8 cellular contexts compared by ENCODE assay signal in genomic region chr4:113278324-113278934, GRCh38.
DNase-seq lines count a peak whose midpoint lies in the region; ATAC-seq and TF ChIP-seq lines count a peak whose summit lies in the region.

No MANE protein-coding gene starts in this region.

- ATAC-seq in GM21723 (IDR thresholded peaks at IDR 0.05; ENCODE audit: unreplicated experiment) (peak; percentile 99), RWPE2 (ENCODE audit: low read depth) (peak; percentile 84), heart right ventricle (peak; percentile 80 to 91 (median 86))

- H3K27ac ChIP-seq in RWPE2 (ENCODE audit: poor library complexity, severe bottlenecking) (no peak overlapping the region), heart right ventricle (no peak overlapping the region)

- H3K4me3 ChIP-seq in GM06990 (replicated peaks; ENCODE audit: low read depth, low read length) (no peak overlapping the region), RWPE2 (ENCODE audit: severe bottlenecking) (no peak overlapping the region), heart right ventricle (no peak overlapping the region), retinal pigment epithelial cell (ENCODE audit: low read length) (no peak overlapping the region)

- H3K4me1 ChIP-seq in RWPE2 (ENCODE audit: insufficient read depth, poor library complexity, severe bottlenecking) (no peaks in the 10 kb centered on the region), heart right ventricle (peaks cover 0 to 24% (median 6%) of the 10 kb centered on the region in 9 donors)

- TF ChIP-seq CTCF in GM06990 (IDR thresholded peaks at IDR 0.05; ENCODE audit: insufficient read depth, low read length, poor library complexity, severe bottlenecking), result peak; percentile 86
- TF ChIP-seq CTCF in RWPE2 (IDR thresholded peaks at IDR 0.05; ENCODE audit: poor library complexity, severe bottlenecking), result peak; percentile 80
- peak; percentile 56 to 90 (median 84) for TF ChIP-seq CTCF in heart right ventricle (IDR thresholded peaks at IDR 0.05)
- peak; percentile 93 for TF ChIP-seq CTCF in retinal pigment epithelial cell (conservative IDR thresholded peaks at IDR 0.05; ENCODE audit: low read depth, low read length)

- no peaks in the 10 kb centered on the region for H3K9me3 ChIP-seq in RWPE2 (ENCODE audit: severe bottlenecking)
- H3K9me3 ChIP-seq in heart right ventricle, result no peaks in the 10 kb centered on the region

- H3K36me3 ChIP-seq in GM06990 (ENCODE audit: control insufficient read depth, insufficient read depth, low read length) (no peaks in the 10 kb centered on the region), RWPE2 (ENCODE audit: low read depth) (no peaks in the 10 kb centered on the region), heart right ventricle (peaks cover 0 to 19% (median 0%) of the 10 kb centered on the region in 9 donors)

- peak; percentile 29 for DNase-seq in GM06990 (ENCODE audit: extremely low read depth, insufficient read length)
- DNase-seq in HuH-7.5 (ENCODE audit: low spot score), result peak; percentile 48
- no peak for DNase-seq in RWPE2 (ENCODE audit: low spot score)
- DNase-seq in activated gamma-delta T cell treated with anti-CD3 and anti-CD28 coated beads, Interleukin-2, amount 50 U/mL, for 16 hours (ENCODE audit: low read depth), result peak; percentile 6
- peak; percentile 34 to 81 for DNase-seq in heart right ventricle
- no peak for DNase-seq in retinal pigment epithelial cell (ENCODE audit: low read depth)
- DNase-seq in T1000 (lab: John Stamatoyannopoulos, UW), result no peak

- 32 to 33% methylated on average over 8 of the region's 8 CpGs for WGBS in heart right ventricle, 2 donors

- intact Hi-C loops in heart right ventricle (cut with DNase I), result loop anchor here in 2 of 10 donors (5.0 to 10.0 kb wide), 2 partner anchors 49 to 174 kb away; no protein-coding TSS in a partner anchor

- no peaks in the 10 kb centered on the region for H3K27me3 ChIP-seq in GM06990 (replicated peaks; ENCODE audit: control insufficient read depth, insufficient read depth, low read length)
- no peaks in the 10 kb centered on the region for H3K27me3 ChIP-seq in RWPE2 (ENCODE audit: insufficient read depth, poor library complexity, severe bottlenecking)
- H3K27me3 ChIP-seq in heart right ventricle, result no peaks in the 10 kb centered on the region

Comparison
In these comparisons a context has a peak if more than half of its experiments do, and no peak if none do; other contexts are left out.
1. DNase-seq: peak in GM06990 (single experiment), HuH-7.5 (single experiment), activated gamma-delta T cell treated with anti-CD3 and anti-CD28 coated beads, Interleukin-2, amount 50 U/mL, for 16 hours (single experiment) and heart right ventricle (2 of 2); none in RWPE2 (single experiment), retinal pigment epithelial cell (single experiment) and T1000 (single experiment).
2. Peak in every context shown above with its lines, with median percentiles within 50 percentile points of each other: CTCF ChIP-seq and ATAC-seq.